ENCODE assay signal across 8 cellular contexts in the genomic region with DNA sequence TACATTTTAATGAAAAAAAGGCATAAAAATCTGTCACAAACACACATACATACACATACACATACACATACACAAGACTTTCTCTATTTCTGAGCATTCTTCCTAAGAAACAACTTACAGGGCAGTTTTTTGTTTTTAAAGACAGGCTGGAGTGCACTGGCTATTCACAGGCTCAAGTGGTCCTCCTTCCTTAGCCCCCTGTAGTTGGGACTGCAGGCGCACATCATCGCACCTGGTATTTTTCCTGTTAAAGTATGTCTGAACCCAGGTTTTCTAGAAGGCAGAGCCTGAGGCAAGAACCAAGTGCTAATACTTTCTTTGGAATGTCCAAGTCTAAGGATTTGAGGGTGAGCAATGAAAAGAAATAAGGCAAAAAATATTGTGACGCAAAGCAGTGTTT. TPM values are rescaled to one million over a fixed set of nuclear protein-coding genes. Genes with fewer than 3 reads are reported as not detected.
"Had no signal": no experiment of that assay in that cellular context is flagged by ENCODE, and none has a peak within 500 bp of the region (broad histone marks: within the 10 kb centered on the region; RNA-seq: fewer than 3 reads in every experiment).

No MANE protein-coding gene starts in this region.

- ATAC-seq: K562 had no signal

- DNase-seq: GOT3, H9, HCEC 1CT, IMR-90 had no signal

- H3K4me3 Mint-ChIP-seq: H9 had no signal

- H3K4me3 ChIP-seq: K562 had no signal

- FAIRE-seq: H54, HTR-8/SVneo, K562 had no signal

RNA-seq across cellular contexts. Expression of gene ELOVL5, which starts 41.3 kb away (rescaled TPM):
- total RNA-seq: HT-29 had no signal
